1 cellular context compared by ENCODE assay signal in genomic region chr3:142569422-142569821, GRCh38. TPM values are rescaled to one million over a fixed set of nuclear protein-coding genes. Genes with fewer than 3 reads are reported as not detected.
"Had no signal": no experiment of that assay in that cellular context is flagged by ENCODE, and none has a peak within 500 bp of the region (broad histone marks: within the 10 kb centered on the region; RNA-seq: fewer than 3 reads in every experiment).

No MANE protein-coding gene starts in this region.

RNA-seq across cellular contexts. Expression of gene PLS1, which starts 26.8 kb away (rescaled TPM):
- total RNA-seq: skeletal muscle tissue had no signal
